ENCODE assay signal across 8 cellular contexts in genomic region chr5:143002459-143003327, GRCh38.
DNase-seq lines count a peak whose midpoint lies in the region; ATAC-seq and TF ChIP-seq lines count a peak whose summit lies in the region.

No MANE protein-coding gene starts in this region.

- no peaks in the 10 kb centered on the region for H3K9me2 ChIP-seq in DOHH2 (replicated peaks; ENCODE audit: control insufficient read depth, low read length)

- peaks cover 74% of the 10 kb centered on the region for H3K4me1 ChIP-seq in DOHH2 (ENCODE audit: control insufficient read depth, low read length)

- H3K36me3 Mint-ChIP-seq in immature natural killer cell, result peaks cover 0 to 5% (median 5%) of the 10 kb centered on the region in 3 donors

- peak; percentile 100 for DNase-seq in SIG-M5 treated with dmso at 0.1 percent for 504 hours (lab: John Stamatoyannopoulos, UW; ENCODE audit: unreplicated experiment)
- peak; percentile 86 to 87 (median 86) for DNase-seq in immature natural killer cell
- peak; percentile 45 to 58 for DNase-seq in stimulated activated CD4-positive, alpha-beta T cell treated with anti-CD3 and anti-CD28 coated beads, Interleukin-2, amount 100 ng/mL, for 24 hours
- DNase-seq in LoVo (ENCODE audit: low spot score), result no peak

- H3K4me3 Mint-ChIP-seq in immature natural killer cell, result peak overlapping the region; percentile 72 to 83 (median 75)

- peak overlapping the region; percentile 94 to 100 (median 98) for H3K27ac Mint-ChIP-seq in immature natural killer cell

- no peaks in the 10 kb centered on the region for H3K27me3 ChIP-seq in DOHH2 (ENCODE audit: control insufficient read depth, low read length)

- peak overlapping the region; percentile 87 for H3K4me2 ChIP-seq in DOHH2 (ENCODE audit: low read length)

- peak overlapping the region; percentile 66 for H3K4me3 ChIP-seq in DOHH2 (ENCODE audit: low read length)

- TF ChIP-seq CTCF in DOHH2 (IDR thresholded peaks at IDR 0.05; ENCODE audit: low read depth, low read length, poor library complexity, severe bottlenecking), result peak; percentile 67

- no peaks in the 10 kb centered on the region for H4K20me1 ChIP-seq in DOHH2 (ENCODE audit: control insufficient read depth, insufficient read depth, low read depth, low read length)

- H3K9me3 Mint-ChIP-seq in immature natural killer cell, result no peaks in the 10 kb centered on the region

- H3K27ac ChIP-seq in DOHH2 (ENCODE audit: low read depth, low read length) (peak overlapping the region; percentile 91), angular gyrus (ENCODE audit: low read depth, low read length) (peak overlapping the region; percentile 57)

- H3K36me3 ChIP-seq in DOHH2 (ENCODE audit: control insufficient read depth, low read length), result no peaks in the 10 kb centered on the region

- peaks cover 4 to 30% (median 20%) of the 10 kb centered on the region in 3 donors for H3K27me3 Mint-ChIP-seq in immature natural killer cell (ENCODE audit: low read depth in 3 of 3)

- peak; percentile 74 for ATAC-seq in GM19452 (IDR thresholded peaks at IDR 0.05; ENCODE audit: unreplicated experiment)
- ATAC-seq in HG03469 (IDR thresholded peaks at IDR 0.05; ENCODE audit: unreplicated experiment), result peak; percentile 76

- H3K9me3 ChIP-seq in DOHH2 (ENCODE audit: control insufficient read depth, insufficient read depth, low read length), result no peaks in the 10 kb centered on the region

- H3F3A ChIP-seq in DOHH2 (ENCODE audit: control insufficient read depth, insufficient read depth), result peaks cover 7% of the 10 kb centered on the region

- no peaks in the 10 kb centered on the region for H3K79me2 ChIP-seq in DOHH2 (ENCODE audit: control insufficient read depth, low read length)

- H3K4me1 Mint-ChIP-seq in immature natural killer cell, result peaks cover 98 to 100% of the 10 kb centered on the region in 2 donors
